Comparison of ENCODE assay signal across 8 cellular contexts in the genomic region with DNA sequence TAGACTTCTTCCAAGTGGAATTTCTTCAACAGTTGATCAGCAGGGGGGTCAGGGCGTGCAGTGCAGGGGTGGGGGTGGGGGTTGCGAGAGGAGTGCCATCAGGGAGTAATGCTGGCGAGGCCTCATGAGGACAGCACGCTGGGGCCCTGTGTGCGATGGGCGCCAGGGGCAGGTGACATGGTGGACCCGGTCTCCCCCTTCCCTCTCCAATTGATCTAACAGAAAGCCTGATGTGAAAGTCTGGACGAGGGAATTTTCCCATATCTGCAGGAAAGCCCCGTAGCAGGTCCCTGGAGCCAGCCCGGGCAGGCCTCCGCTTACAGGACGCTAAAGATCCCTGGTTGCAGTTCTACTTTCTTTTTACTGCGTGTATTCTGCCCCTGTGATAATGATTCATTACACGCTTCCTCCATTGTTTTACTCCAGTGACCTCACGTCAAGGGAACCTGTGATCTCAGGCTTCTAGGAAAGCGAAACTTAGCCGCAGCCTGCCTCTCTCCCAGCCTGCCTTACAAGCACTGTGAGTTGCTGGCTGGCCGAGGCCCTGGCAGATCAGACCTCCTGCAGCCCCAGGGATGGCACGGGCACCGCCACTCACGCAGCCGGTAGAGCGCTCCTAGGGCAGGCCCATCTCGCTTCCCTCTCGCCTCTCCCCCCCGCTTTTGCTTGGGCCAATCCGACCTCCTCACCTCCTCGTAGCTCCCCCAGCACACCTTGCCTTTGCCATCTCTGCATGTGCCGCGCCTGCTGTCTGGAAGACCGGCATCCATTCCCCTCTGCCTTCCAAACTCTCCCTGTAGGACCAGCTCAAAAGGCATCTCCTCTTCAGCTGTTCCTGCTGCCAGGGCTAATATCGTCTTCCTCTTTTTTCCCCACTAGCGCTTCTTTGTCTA. TPM values are rescaled to one million over a fixed set of nuclear protein-coding genes. Genes with fewer than 3 reads are reported as not detected.
A peak's percentile ranks its signal among the peaks of the same experiment; 100 is the strongest.
DNase-seq lines count a peak whose midpoint lies in the region; ATAC-seq and TF ChIP-seq lines count a peak whose summit lies in the region.

No MANE protein-coding gene starts in this region.

- peaks cover 9% of the 10 kb centered on the region; the same call in 1 of the 2 replicates for H3K4me1 ChIP-seq in Panc1 (ENCODE audit: control insufficient read depth, insufficient read depth, low read length)
- H3K4me1 ChIP-seq in transverse colon = peaks cover 0 to 15% (median 12%) of the 10 kb centered on the region in 4 donors

- DNase-seq in AG04449 (ENCODE audit: low read depth, low spot score) (peak; percentile 34), Panc1 (ENCODE audit: low read depth, low spot score) (no peak), activated gamma-delta T cell (lab: John Stamatoyannopoulos, UW) (peak; percentile 33), germinal center (ENCODE audit: low spot score) (peak; percentile 75), posterior vena cava (ENCODE audit: low spot score) (peak; percentile 89), transverse colon (peak; percentile 79)

- ATAC-seq in GM18907 (IDR thresholded peaks at IDR 0.05; ENCODE audit: unreplicated experiment) = peak; percentile 83
- ATAC-seq in HG03135 (IDR thresholded peaks at IDR 0.05; ENCODE audit: unreplicated experiment) = peak; percentile 86
- ATAC-seq in Panc1 = peak; percentile 93

- H3K9me3 ChIP-seq in Panc1 (ENCODE audit: control insufficient read depth, insufficient read depth, low read depth, low read length) (no peaks in the 10 kb centered on the region), transverse colon (no peaks in the 10 kb centered on the region)

- intact Hi-C loops in Panc1 (cut with micrococcal nuclease; ENCODE audit: unreplicated experiment) = no loop called here
- intact Hi-C loops in posterior vena cava (cut with DNase I) = no loop called here
- intact Hi-C loops in transverse colon (cut with DNase I; ENCODE audit: low total_unique reads) = no loop called here

- H3K4me3 ChIP-seq in AG04449 (ENCODE audit: low read depth, low read length) (peak overlapping the region; percentile 44), Panc1 (ENCODE audit: low read depth in 2 of 2, low read length in 2 of 2) (peak overlapping the region; percentile 27 to 51), transverse colon (peak overlapping the region in 3 of 4 donors; percentile 32 to 47 (median 33))

- CTCF ChIA-PET in AG04449 (lab: Yijun Ruan, JAX) = interaction anchor here (1.1 kb wide), 2 partner anchors 16 to 79 kb away, joined by 4 read pairs; no protein-coding TSS in a partner anchor
- CTCF ChIA-PET in Panc1 (lab: Charles Lee) = interaction anchor here (0.6 kb wide), 1 partner anchor 230 kb away, joined by 7 read pairs; no protein-coding TSS in a partner anchor

- no peak for TF ChIP-seq CTCF in AG04449 (IDR thresholded peaks at IDR 0.05; ENCODE audit: insufficient read depth, low read length, missing control alignments)
- no peak for TF ChIP-seq CTCF in Panc1 (IDR thresholded peaks at IDR 0.05)
- no peak for TF ChIP-seq CTCF in transverse colon (IDR thresholded peaks at IDR 0.05)

- in situ Hi-C loops in Panc1 (cut with HindIII; ENCODE audit: low pct_unique_long_range_greater_than_20kb, low sequenced_read_pairs) = no loop called here
- in situ Hi-C loops in transverse colon (cut with MboI; ENCODE audit: low pct_ligation_motif_present in 1 of 4, low pct_unique_long_range_greater_than_20kb in 1 of 4, low sequenced_read_pairs in 3 of 4) = no loop called here

- H3K27ac ChIP-seq in Panc1 (ENCODE audit: low read length) (peak overlapping the region; percentile 66), transverse colon (peak overlapping the region; percentile 76 to 84 (median 83))

- no TSS peak for BruUV-seq in Panc1 (replicated peaks; lab: Mats Ljungman, UMichigan)

- H3K36me3 ChIP-seq in Panc1 (ENCODE audit: control insufficient read depth, insufficient read depth, low read length) (no peaks in the 10 kb centered on the region), transverse colon (no peaks in the 10 kb centered on the region)

- POLR2A ChIA-PET in AG04449 (lab: Yijun Ruan, JAX) (no interaction called here), Panc1 (lab: Charles Lee) (interaction anchor here (0.6 kb wide), 1 partner anchor 224 kb away, joined by 14 read pairs; no protein-coding TSS in a partner anchor)

- peak; percentile 73 for TF ChIP-seq POLR2A in transverse colon (IDR thresholded peaks at IDR 0.05)

- WGBS in transverse colon (ENCODE audit: low coverage in 1 of 2), 2 donors = 0 to 18% methylated on average over 2 to 33 of the region's 33 CpGs

- H3K27me3 ChIP-seq in Panc1 (ENCODE audit: control insufficient read depth, insufficient read depth, low read length) (no peaks in the 10 kb centered on the region), transverse colon (peaks cover 2% of the 10 kb centered on the region)

- TF ChIP-seq EP300 in transverse colon (IDR thresholded peaks at IDR 0.05; ENCODE audit: low read depth) = no peak

RNA-seq across cellular contexts. Expression of a gene that starts 19.2 kb away (rescaled TPM):
- total RNA-seq in Panc1 (2021; ENCODE audit: unreplicated experiment) (1.2 TPM), posterior vena cava (under 1 TPM in 1 of 2 donors, not detected in 1; 0.14 TPM), transverse colon (1 to 10 TPM in 2 of 4 donors, under 1 TPM in 1, not detected in 1; 0.32 to 7.9 (median 7.0) TPM)
- 1.1 TPM for polyA plus RNA-seq in Panc1 (2012; ENCODE audit: insufficient read length)

RNA-seq across cellular contexts. Expression of a gene that starts 50.6 kb away (rescaled TPM):
- 19.3 TPM for total RNA-seq in Panc1 (2021; ENCODE audit: unreplicated experiment)
- polyA plus RNA-seq in Panc1 (2012; ENCODE audit: insufficient read length) = 29.1 TPM
- 100 to 1,000 TPM in 1 of 2 donors, 10 to 100 TPM in 1; 67.4 to 179 TPM for total RNA-seq in posterior vena cava
- 100 to 1,000 TPM in 1 of 4 donors, 10 to 100 TPM in 2, 1 to 10 TPM in 1; 9.8 to 113 (median 18.1) TPM for total RNA-seq in transverse colon
